In genomic region chr11:125379565-125380343, GRCh38 we compare ENCODE assay signal across 17 cellular contexts.
DNase-seq lines count a peak whose midpoint lies in the region; ATAC-seq, FAIRE-seq and TF ChIP-seq lines count a peak whose summit lies in the region.
"Had no signal": no experiment of that assay in that cellular context is flagged by ENCODE, and none has a peak within 500 bp of the region (broad histone marks: within the 10 kb centered on the region; RNA-seq: fewer than 3 reads in every experiment).

No MANE protein-coding gene starts in this region.

- no peaks in the 10 kb centered on the region for H3K36me3 ChIP-seq in GM23338 (ENCODE audit: insufficient read depth)
- H3K36me3 ChIP-seq in transverse colon = no peaks in the 10 kb centered on the region

- no peaks in the 10 kb centered on the region for H3K9me3 Mint-ChIP-seq in GM23338
- no peaks in the 10 kb centered on the region for H3K9me3 Mint-ChIP-seq in nephron progenitor cell
- H3K9me3 Mint-ChIP-seq: CD4-positive, alpha-beta T cell; H9 had no signal

- H3F3A ChIP-seq in GM23338 (replicated peaks; ENCODE audit: low read depth) = no peaks in the 10 kb centered on the region

- H3K4me3 ChIP-seq in GM23338 (no peak overlapping the region), transverse colon (no peak overlapping the region)

- no peaks in the 10 kb centered on the region for H4K20me1 ChIP-seq in GM23338 (replicated peaks; ENCODE audit: insufficient read depth)

- H3K9me3 ChIP-seq in transverse colon = no peaks in the 10 kb centered on the region

- no peak for TF ChIP-seq EP300 in transverse colon (IDR thresholded peaks at IDR 0.05; ENCODE audit: low read depth)

- H3K4me3 Mint-ChIP-seq in GM23338 = no peak overlapping the region
- peak overlapping the region; percentile 41 for H3K4me3 Mint-ChIP-seq in nephron progenitor cell
- H3K4me3 Mint-ChIP-seq: CD4-positive, alpha-beta T cell; H9 had no signal

- 0 out of 2 replicates have a peak, but pooled peaks cover under 1% of the 10 kb centered on the region for H3K9me2 ChIP-seq in GM23338 (ENCODE audit: insufficient read depth)

- no peak for FAIRE-seq in GM12891 (lab: Jason Lieb, UNC)
- FAIRE-seq: G401.6, GM12892 had no signal

- H2AFZ ChIP-seq in GM23338 = 0 out of 2 replicates have a peak overlapping the region, but pooled peaks have one; percentile 28

- H3K27ac ChIP-seq in GM23338 (ENCODE audit: low read depth) (no peak overlapping the region), transverse colon (no peak overlapping the region)
- H3K27ac ChIP-seq: HL-60 had no signal

- intact Hi-C loops in posterior vena cava (cut with DNase I) = no loop called here
- intact Hi-C loops in transverse colon (cut with DNase I; ENCODE audit: low total_unique reads) = no loop called here

- TF ChIP-seq POLR2A in transverse colon (IDR thresholded peaks at IDR 0.05) (no peak), GM12891 (IDR thresholded peaks at IDR 0.05; ENCODE audit: low read depth, low read length) (no peak)

- H3K4me2 ChIP-seq in GM23338 = no peak overlapping the region

- TF ChIP-seq CTCF in GM23338 (conservative IDR thresholded peaks at IDR 0.05; ENCODE audit: low read depth in 2 of 2) (no peak), nephron progenitor cell (IDR thresholded peaks at IDR 0.05) (no peak), transverse colon (IDR thresholded peaks at IDR 0.05) (no peak)

- DNase-seq in GM23338 (ENCODE audit: low spot score) (no peak), cerebellar cortex (ENCODE audit: low spot score) (peak; percentile 60), nephron progenitor cell (no peak), posterior vena cava (ENCODE audit: low spot score) (peak; percentile 38), transverse colon (no peak), SK-N-DZ (ENCODE audit: low spot score) (no peak), GM12891 (ENCODE audit: insufficient read length, low spot score) (no peak)
- DNase-seq: ACHN; C1 segment of cervical spinal cord; CD4-positive, alpha-beta T cell; DMS79; GOT3; H9 had no signal

- H3K27me3 ChIP-seq in GM23338 (ENCODE audit: insufficient read depth) (no peaks in the 10 kb centered on the region), transverse colon (no peaks in the 10 kb centered on the region)

- peak; percentile 18; the same call in 1 of the 3 replicates for ATAC-seq in GM23338
- ATAC-seq in HG03280 (IDR thresholded peaks at IDR 0.05; ENCODE audit: unreplicated experiment) = no peak

- H3K27ac Mint-ChIP-seq in GM23338 (no peak overlapping the region), nephron progenitor cell (no peak overlapping the region)
- H3K27ac Mint-ChIP-seq: CD4-positive, alpha-beta T cell; H9 had no signal

- no peaks in the 10 kb centered on the region for H3K79me2 ChIP-seq in GM23338 (replicated peaks; ENCODE audit: insufficient read depth)

- WGBS in transverse colon (ENCODE audit: low coverage in 1 of 2), 2 donors = 68 to 70% methylated on average over 13 to 18 of the region's 18 CpGs

- in situ Hi-C loops in transverse colon (cut with MboI; ENCODE audit: low pct_ligation_motif_present in 1 of 4, low pct_unique_long_range_greater_than_20kb in 1 of 4, low sequenced_read_pairs in 3 of 4) = no loop called here

- H3K36me3 Mint-ChIP-seq in GM23338 (ENCODE audit: low read depth) = no peaks in the 10 kb centered on the region
- H3K36me3 Mint-ChIP-seq in nephron progenitor cell (ENCODE audit: low read depth) = peaks cover 29% of the 10 kb centered on the region

- H3K4me1 Mint-ChIP-seq in GM23338 = peaks cover 44% of the 10 kb centered on the region
- peaks cover 82% of the 10 kb centered on the region for H3K4me1 Mint-ChIP-seq in nephron progenitor cell

- H3K4me1 ChIP-seq in GM23338 (ENCODE audit: insufficient read depth) (peaks cover 4% of the 10 kb centered on the region; the same call in 1 of the 2 replicates), transverse colon (no peaks in the 10 kb centered on the region)

- peaks cover 5% of the 10 kb centered on the region for H3K27me3 Mint-ChIP-seq in GM23338 (ENCODE audit: insufficient read depth, low read depth, poor library complexity)
- peaks cover 7% of the 10 kb centered on the region for H3K27me3 Mint-ChIP-seq in nephron progenitor cell (ENCODE audit: low read depth, poor library complexity)

TF ChIP-seq in GM23338, 12 proteins besides CTCF, POLR2A, EP300 and RAD21 (continues in another document):
- TF ChIP-seq EZH2phosphoT487 (IDR thresholded peaks at IDR 0.05; ENCODE audit: unreplicated experiment) (no peak), REST (IDR thresholded peaks at IDR 0.05; ENCODE audit: unreplicated experiment) (no peak), ZNF114 (CRISPR knock-in tag; IDR thresholded peaks at IDR 0.05) (no peak)

TF ChIP-seq in GM12891, 5 proteins besides CTCF, POLR2A, EP300 and RAD21:
- TF ChIP-seq TAF1 (IDR thresholded peaks at IDR 0.05; ENCODE audit: low read depth, low read length) (no peak), SPI1 (IDR thresholded peaks at IDR 0.05; ENCODE audit: low read depth, low read length) (no peak), POU2F2 (IDR thresholded peaks at IDR 0.05; ENCODE audit: low read depth, low read length) (no peak), POLR2AphosphoS5 (IDR thresholded peaks at IDR 0.05; ENCODE audit: low read depth, low read length) (no peak), PAX5 (IDR thresholded peaks at IDR 0.05; ENCODE audit: insufficient read depth, low read length, severe bottlenecking) (no peak)

Comparison
In these comparisons a context has a peak if more than half of its experiments do, and no peak if none do; other contexts are left out.
1. DNase-seq: peak in cerebellar cortex (single experiment) and posterior vena cava (single experiment); none in GM23338 (single experiment), nephron progenitor cell (single experiment), transverse colon (single experiment), SK-N-DZ (single experiment) and GM12891 (single experiment).